In genomic region chr11:115874843-115875242, GRCh38 we compare ENCODE assay signal across 13 cellular contexts.
A peak's percentile ranks its signal among the peaks of the same experiment; 100 is the strongest.
DNase-seq lines count a peak whose midpoint lies in the region; ATAC-seq and TF ChIP-seq lines count a peak whose summit lies in the region.
"Had no signal": no experiment of that assay in that cellular context is flagged by ENCODE, and none has a peak within 500 bp of the region (broad histone marks: within the 10 kb centered on the region; RNA-seq: fewer than 3 reads in every experiment).

No MANE protein-coding gene starts in this region.

- intact Hi-C loops in activated CD8-positive, alpha-beta T cell treated with anti-CD3 and anti-CD28 coated beads for 36 hours (cut with micrococcal nuclease) = no loop called here

- H3K4me3 Mint-ChIP-seq in activated CD8-positive, alpha-beta T cell treated with anti-CD3 and anti-CD28 coated beads for 36 hours = no peak overlapping the region
- no peak overlapping the region for H3K4me3 Mint-ChIP-seq in activated CD8-positive, alpha-beta T cell treated with anti-CD3 and anti-CD28 coated beads, Interleukin-2, amount 10 ng/mL, durations not matched to agents 7 days and 5 days
- H3K4me3 Mint-ChIP-seq in stimulated activated effector memory CD8-positive, alpha-beta T cell treated with anti-CD3 and anti-CD28 coated beads, Interleukin-12 subunit alpha, Interleukin-12 subunit beta, amount 100 ng/mL, for 72 hours = no peak overlapping the region
- H3K4me3 Mint-ChIP-seq: activated CD4-positive, alpha-beta T cell treated with anti-CD3 and anti-CD28 coated beads for 36 hours; activated naive CD8-positive, alpha-beta T cell treated with anti-CD3 and anti-CD28 coated beads, Interleukin-2, amount 50 U/mL, for 24 hours; nephron had no signal

- TF ChIP-seq CTCF in activated CD8-positive, alpha-beta T cell treated with anti-CD3 and anti-CD28 coated beads for 36 hours (IDR thresholded peaks at IDR 0.05) = no peak

- DNase-seq in activated CD8-positive, alpha-beta T cell treated with anti-CD3 and anti-CD28 coated beads for 36 hours = peak; percentile 6
- no peak for DNase-seq in activated CD8-positive, alpha-beta T cell treated with anti-CD3 and anti-CD28 coated beads, Interleukin-2, amount 10 ng/mL, durations not matched to agents 7 days and 5 days
- DNase-seq in stimulated activated effector memory CD8-positive, alpha-beta T cell treated with anti-CD3 and anti-CD28 coated beads, Interleukin-12 subunit alpha, Interleukin-12 subunit beta, amount 100 ng/mL, for 72 hours (ENCODE audit: low spot score in 2 of 2) = no peak
- DNase-seq in SK-N-DZ (ENCODE audit: low spot score) = no peak
- DNase-seq in NCI-H1436 treated with DMSO at 0.1 percent for 48 hours (lab: John Stamatoyannopoulos, UW) = no peak
- no peak for DNase-seq in C1 segment of cervical spinal cord (lab: John Stamatoyannopoulos, UW)
- DNase-seq: activated CD4-positive, alpha-beta T cell treated with anti-CD3 and anti-CD28 coated beads for 36 hours; activated naive CD8-positive, alpha-beta T cell treated with anti-CD3 and anti-CD28 coated beads, Interleukin-2, amount 50 U/mL, for 24 hours; left colon; NCI-H1048 had no signal

- no peaks in the 10 kb centered on the region for H3K4me1 Mint-ChIP-seq in activated CD8-positive, alpha-beta T cell treated with anti-CD3 and anti-CD28 coated beads for 36 hours (ENCODE audit: low read depth)
- no peaks in the 10 kb centered on the region for H3K4me1 Mint-ChIP-seq in activated CD8-positive, alpha-beta T cell treated with anti-CD3 and anti-CD28 coated beads, Interleukin-2, amount 10 ng/mL, durations not matched to agents 7 days and 5 days (ENCODE audit: low read depth)
- no peaks in the 10 kb centered on the region for H3K4me1 Mint-ChIP-seq in stimulated activated effector memory CD8-positive, alpha-beta T cell treated with anti-CD3 and anti-CD28 coated beads, Interleukin-12 subunit alpha, Interleukin-12 subunit beta, amount 100 ng/mL, for 72 hours
- H3K4me1 Mint-ChIP-seq: activated CD4-positive, alpha-beta T cell treated with anti-CD3 and anti-CD28 coated beads for 36 hours had no signal

- peaks cover 4% of the 10 kb centered on the region for H3K27me3 Mint-ChIP-seq in activated CD8-positive, alpha-beta T cell treated with anti-CD3 and anti-CD28 coated beads for 36 hours
- H3K27me3 Mint-ChIP-seq in activated CD8-positive, alpha-beta T cell treated with anti-CD3 and anti-CD28 coated beads, Interleukin-2, amount 10 ng/mL, durations not matched to agents 7 days and 5 days (ENCODE audit: low read depth) = no peaks in the 10 kb centered on the region

- POLR2A ChIA-PET in activated CD8-positive, alpha-beta T cell treated with anti-CD3 and anti-CD28 coated beads for 36 hours (lab: Charles Lee) = no interaction called here
- POLR2A ChIA-PET in activated CD8-positive, alpha-beta T cell treated with anti-CD3 and anti-CD28 coated beads, Interleukin-2, amount 10 ng/mL, durations not matched to agents 7 days and 5 days (lab: Charles Lee) = no interaction called here

- H3K36me3 Mint-ChIP-seq in activated CD8-positive, alpha-beta T cell treated with anti-CD3 and anti-CD28 coated beads for 36 hours (ENCODE audit: low read depth) = no peaks in the 10 kb centered on the region
- H3K36me3 Mint-ChIP-seq in activated CD8-positive, alpha-beta T cell treated with anti-CD3 and anti-CD28 coated beads, Interleukin-2, amount 10 ng/mL, durations not matched to agents 7 days and 5 days (ENCODE audit: low read depth) = no peaks in the 10 kb centered on the region
- no peaks in the 10 kb centered on the region for H3K36me3 Mint-ChIP-seq in stimulated activated effector memory CD8-positive, alpha-beta T cell treated with anti-CD3 and anti-CD28 coated beads, Interleukin-12 subunit alpha, Interleukin-12 subunit beta, amount 100 ng/mL, for 72 hours

- no peaks in the 10 kb centered on the region for H3K9me3 Mint-ChIP-seq in activated CD8-positive, alpha-beta T cell treated with anti-CD3 and anti-CD28 coated beads for 36 hours
- no peaks in the 10 kb centered on the region for H3K9me3 Mint-ChIP-seq in activated CD8-positive, alpha-beta T cell treated with anti-CD3 and anti-CD28 coated beads, Interleukin-2, amount 10 ng/mL, durations not matched to agents 7 days and 5 days (ENCODE audit: insufficient read depth)
- peaks cover 6% of the 10 kb centered on the region for H3K9me3 Mint-ChIP-seq in stimulated activated effector memory CD8-positive, alpha-beta T cell treated with anti-CD3 and anti-CD28 coated beads, Interleukin-12 subunit alpha, Interleukin-12 subunit beta, amount 100 ng/mL, for 72 hours
- H3K9me3 Mint-ChIP-seq: activated naive CD8-positive, alpha-beta T cell treated with anti-CD3 and anti-CD28 coated beads, Interleukin-2, amount 50 U/mL, for 24 hours had no signal

- ATAC-seq in activated CD8-positive, alpha-beta T cell treated with anti-CD3 and anti-CD28 coated beads for 36 hours = no peak
- no peak for ATAC-seq in activated CD8-positive, alpha-beta T cell treated with anti-CD3 and anti-CD28 coated beads, Interleukin-2, amount 10 ng/mL, durations not matched to agents 7 days and 5 days
- peak; percentile 78 for ATAC-seq in GM21619 (IDR thresholded peaks at IDR 0.05; ENCODE audit: unreplicated experiment)
- peak; percentile 72 for ATAC-seq in HG03135 (IDR thresholded peaks at IDR 0.05; ENCODE audit: unreplicated experiment)
- ATAC-seq in stimulated activated effector memory CD8-positive, alpha-beta T cell treated with anti-CD3 and anti-CD28 coated beads, Interleukin-12 subunit alpha, Interleukin-12 subunit beta, amount 100 ng/mL, for 72 hours = peak; percentile 72
- ATAC-seq: activated CD4-positive, alpha-beta T cell treated with anti-CD3 and anti-CD28 coated beads for 36 hours; activated naive CD8-positive, alpha-beta T cell treated with anti-CD3 and anti-CD28 coated beads, Interleukin-2, amount 50 U/mL, for 24 hours; left colon had no signal

- CTCF ChIA-PET in activated CD8-positive, alpha-beta T cell treated with anti-CD3 and anti-CD28 coated beads for 36 hours (lab: Charles Lee) = no interaction called here
- CTCF ChIA-PET in activated CD8-positive, alpha-beta T cell treated with anti-CD3 and anti-CD28 coated beads, Interleukin-2, amount 10 ng/mL, durations not matched to agents 7 days and 5 days (lab: Charles Lee) = no interaction called here

- no peak overlapping the region for H3K27ac Mint-ChIP-seq in activated CD8-positive, alpha-beta T cell treated with anti-CD3 and anti-CD28 coated beads for 36 hours
- H3K27ac Mint-ChIP-seq in activated CD8-positive, alpha-beta T cell treated with anti-CD3 and anti-CD28 coated beads, Interleukin-2, amount 10 ng/mL, durations not matched to agents 7 days and 5 days = no peak overlapping the region
- H3K27ac Mint-ChIP-seq in stimulated activated effector memory CD8-positive, alpha-beta T cell treated with anti-CD3 and anti-CD28 coated beads, Interleukin-12 subunit alpha, Interleukin-12 subunit beta, amount 100 ng/mL, for 72 hours = no peak overlapping the region
- H3K27ac Mint-ChIP-seq: activated CD4-positive, alpha-beta T cell treated with anti-CD3 and anti-CD28 coated beads for 36 hours; activated naive CD8-positive, alpha-beta T cell treated with anti-CD3 and anti-CD28 coated beads, Interleukin-2, amount 50 U/mL, for 24 hours had no signal

Comparison
In these comparisons a context has a peak if more than half of its experiments do, and no peak if none do; other contexts are left out.
1. ATAC-seq: peak in GM21619 (single experiment), HG03135 (single experiment) and stimulated activated effector memory CD8-positive, alpha-beta T cell treated with anti-CD3 and anti-CD28 coated beads, Interleukin-12 subunit alpha, Interleukin-12 subunit beta, amount 100 ng/mL, for 72 hours (single experiment); none in activated CD8-positive, alpha-beta T cell treated with anti-CD3 and anti-CD28 coated beads for 36 hours (single experiment) and activated CD8-positive, alpha-beta T cell treated with anti-CD3 and anti-CD28 coated beads, Interleukin-2, amount 10 ng/mL, durations not matched to agents 7 days and 5 days (single experiment).